8 cellular contexts compared by ENCODE assay signal in genomic region chr3:46935168-46935858, GRCh38. TPM values are rescaled to one million over a fixed set of nuclear protein-coding genes. Genes with fewer than 3 reads are reported as not detected.
A peak's percentile ranks its signal among the peaks of the same experiment; 100 is the strongest.
DNase-seq lines count a peak whose midpoint lies in the region; ATAC-seq and TF ChIP-seq lines count a peak whose summit lies in the region.

No MANE protein-coding gene starts in this region.

- DNase-seq in H7 (peak; percentile 89), RKO (ENCODE audit: low spot score) (peak; percentile 76), erythroblast (lab: John Stamatoyannopoulos, UW) (peak; percentile 79 to 86), mucosa of gallbladder (ENCODE audit: low spot score) (peak; percentile 95), NCI-H1092 (lab: John Stamatoyannopoulos, UW) (no peak), NCI-H1436 treated with DMSO at 0.1 percent for 48 hours (lab: John Stamatoyannopoulos, UW) (no peak)

- peak; percentile 18 for TF ChIP-seq POLR2A in erythroblast (IDR thresholded peaks at IDR 0.05; ENCODE audit: low read length)

- no peaks in the 10 kb centered on the region for H3K27me3 ChIP-seq in H7 (ENCODE audit: control insufficient read depth, insufficient read depth, low read length)

- ATAC-seq in GM21390 (IDR thresholded peaks at IDR 0.05; ENCODE audit: unreplicated experiment) (no peak), HG03045 (IDR thresholded peaks at IDR 0.05; ENCODE audit: unreplicated experiment) (no peak)

- peaks cover 8% of the 10 kb centered on the region for H3K36me3 ChIP-seq in H7 (replicated peaks; ENCODE audit: control insufficient read depth, insufficient read depth, low read length)

- no peak overlapping the region for H3K4me3 ChIP-seq in H7 (ENCODE audit: insufficient read depth, low read depth, low read length)

RNA-seq across cellular contexts. Expression of gene CCDC12, which starts 41.2 kb away (rescaled TPM):
- 40.0 and 40.9 TPM in 2 replicates for total RNA-seq in H7 (2014; rRNA removed; shearing (Covaris generic))
- total RNA-seq in mucosa of gallbladder: 50.0 TPM

RNA-seq across cellular contexts. Expression of gene NBEAL2, which starts 44.2 kb away (rescaled TPM):
- total RNA-seq in H7 (2014; rRNA removed; shearing (Covaris generic)): 51.6 and 65.4 TPM in 2 replicates
- 150 TPM for total RNA-seq in mucosa of gallbladder

RNA-seq across cellular contexts. Expression of gene PTH1R, which starts 57.8 kb away (rescaled TPM):
- 32.3 and 35.2 TPM in 2 replicates for total RNA-seq in H7 (2014; rRNA removed; shearing (Covaris generic))
- 11.7 TPM for total RNA-seq in mucosa of gallbladder

Comparison
In these comparisons a context has a peak if more than half of its experiments do, and no peak if none do; other contexts are left out.
1. DNase-seq: peak in H7 (single experiment), RKO (single experiment), erythroblast (2 of 2) and mucosa of gallbladder (single experiment); none in NCI-H1092 (single experiment) and NCI-H1436 treated with DMSO at 0.1 percent for 48 hours (single experiment).